In the genomic region with DNA sequence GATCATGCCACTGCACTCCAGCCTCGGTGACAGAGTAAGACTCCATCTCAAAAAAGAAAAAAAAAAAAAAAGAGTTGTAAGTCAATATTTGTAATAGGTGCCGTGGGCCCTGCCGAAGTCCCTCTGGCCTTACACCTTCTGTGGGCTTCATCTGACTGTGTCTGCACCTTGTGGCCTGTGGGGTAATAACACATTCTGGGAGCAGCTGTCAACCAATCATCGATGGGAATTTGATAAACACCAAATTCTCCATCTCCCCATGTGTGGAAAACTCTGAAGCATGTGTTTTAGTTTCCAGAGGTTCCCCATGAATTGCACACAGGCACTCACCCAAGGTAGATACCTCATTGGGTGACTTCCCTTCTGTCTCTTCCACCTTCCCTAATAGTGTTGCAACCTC, we compare ENCODE assay signal across 19 cellular contexts. TPM values are rescaled to one million over a fixed set of nuclear protein-coding genes. Genes with fewer than 3 reads are reported as not detected.
A peak's percentile ranks its signal among the peaks of the same experiment; 100 is the strongest.
DNase-seq lines count a peak whose midpoint lies in the region; ATAC-seq, FAIRE-seq and TF ChIP-seq lines count a peak whose summit lies in the region.
"Had no signal": no experiment of that assay in that cellular context is flagged by ENCODE, and none has a peak within 500 bp of the region (broad histone marks: within the 10 kb centered on the region; RNA-seq: fewer than 3 reads in every experiment).

No MANE protein-coding gene starts in this region.

- H3K27ac ChIP-seq in breast epithelium: no peak overlapping the region
- no peak overlapping the region for H3K27ac ChIP-seq in body of pancreas
- H3K27ac ChIP-seq in upper lobe of right lung: no peak overlapping the region

- TF ChIP-seq POLR2A in GM12891 (IDR thresholded peaks at IDR 0.05; ENCODE audit: low read depth, low read length): 0 out of 2 replicates have a peak, but pooled peaks have one; percentile 27
- no peak for TF ChIP-seq POLR2A in breast epithelium (IDR thresholded peaks at IDR 0.05)
- TF ChIP-seq POLR2A in body of pancreas (IDR thresholded peaks at IDR 0.05): no peak

- H3K4me3 ChIP-seq in BE2C (ENCODE audit: low read depth, low read length) (no peak overlapping the region), breast epithelium (no peak overlapping the region), body of pancreas (no peak overlapping the region), upper lobe of right lung (no peak overlapping the region)

- TF ChIP-seq CTCF in BE2C (IDR thresholded peaks at IDR 0.05; ENCODE audit: low read depth, low read length) (peak; percentile 8; the same call in 1 of the 2 replicates), breast epithelium (IDR thresholded peaks at IDR 0.05) (no peak), body of pancreas (IDR thresholded peaks at IDR 0.05) (no peak), upper lobe of right lung (IDR thresholded peaks at IDR 0.05) (no peak)

- DNase-seq in BE2C (no peak), GM12891 (ENCODE audit: insufficient read length, low spot score) (no peak), RKO (ENCODE audit: low spot score) (peak; percentile 43), breast epithelium (ENCODE audit: low spot score in 2 of 2) (no peak), body of pancreas (no peak), upper lobe of right lung (no peak)
- DNase-seq: activated CD4-positive, alpha-beta T cell treated with anti-CD3 and anti-CD28 coated beads for 4 hours; activated CD8-positive, alpha-beta memory T cell treated with anti-CD3 and anti-CD28 coated beads, Interleukin-2, amount 50 U/mL, for 48 hours; activated naive CD4-positive, alpha-beta T cell treated with anti-CD3 and anti-CD28 coated beads for 36 hours; COR-L47; left ventricle myocardium superior; NCI-H1694 treated with DMSO at 0.1 percent for 48 hours; occipital lobe; right cardiac atrium had no signal

- intact Hi-C loops in breast epithelium (cut with DNase I; ENCODE audit: low total_unique reads) (no loop called here), body of pancreas (cut with DNase I) (no loop called here), upper lobe of right lung (cut with DNase I) (no loop called here)

- no peak for FAIRE-seq in GM12891 (lab: Jason Lieb, UNC)
- FAIRE-seq: astrocyte, frontal cortex, G401.6 had no signal

- ATAC-seq in esophagus mucosa (peak; percentile 23), GM19395 (IDR thresholded peaks at IDR 0.05; ENCODE audit: unreplicated experiment) (no peak), body of pancreas (no peak), upper lobe of right lung (no peak)
- ATAC-seq: left ventricle myocardium superior, right cardiac atrium had no signal

- H3K9me3 ChIP-seq in BE2C (peaks cover 10% of the 10 kb centered on the region), breast epithelium (peaks cover 16 to 19% of the 10 kb centered on the region in 2 donors), body of pancreas (peaks cover 0 to 15% (median 5%) of the 10 kb centered on the region in 3 donors), upper lobe of right lung (peaks cover 4% of the 10 kb centered on the region)

- WGBS in body of pancreas, 2 donors: 70 to 81% methylated on average over 4 of the region's 4 CpGs

- H3K27me3 ChIP-seq in BE2C (no peaks in the 10 kb centered on the region), breast epithelium (no peaks in the 10 kb centered on the region), body of pancreas (no peaks in the 10 kb centered on the region), upper lobe of right lung (no peaks in the 10 kb centered on the region)

- peaks cover 19% of the 10 kb centered on the region for H3K36me3 ChIP-seq in BE2C
- peaks cover 15% of the 10 kb centered on the region for H3K36me3 ChIP-seq in breast epithelium
- peaks cover 10 to 15% of the 10 kb centered on the region in 2 donors for H3K36me3 ChIP-seq in body of pancreas (replicated peaks in 1 of 2; ENCODE audit: insufficient read depth in 1 of 2, low read depth in 2 of 2)
- peaks cover 40% of the 10 kb centered on the region for H3K36me3 ChIP-seq in upper lobe of right lung

- H3K4me1 ChIP-seq in BE2C (no peaks in the 10 kb centered on the region), breast epithelium (no peaks in the 10 kb centered on the region), body of pancreas (no peaks in the 10 kb centered on the region), upper lobe of right lung (no peaks in the 10 kb centered on the region)

TF ChIP-seq in GM12891, 5 proteins besides CTCF, POLR2A, EP300 and RAD21:
- TF ChIP-seq POLR2AphosphoS5 (IDR thresholded peaks at IDR 0.05; ENCODE audit: low read depth, low read length) (0 out of 2 replicates have a peak, but pooled peaks have one; percentile 32), TAF1 (IDR thresholded peaks at IDR 0.05; ENCODE audit: low read depth, low read length) (no peak)

RNA-seq across cellular contexts. Expression of a gene that starts 10.8 kb away (rescaled TPM):
- polyA plus RNA-seq in BE2C (2012; ENCODE audit: insufficient read depth, insufficient read length, low read depth): 35.2 TPM
- 22.7 TPM for polyA plus RNA-seq in GM12891 (2012; ENCODE audit: low read depth, missing spikeins)
- 15.4 TPM for total RNA-seq in esophagus mucosa
- total RNA-seq in breast epithelium: 10 to 100 TPM; 42.2 to 58.7 (median 58.3) TPM
- 10 to 100 TPM; 18.7 to 21.4 TPM for total RNA-seq in body of pancreas
- 34.5 TPM for total RNA-seq in upper lobe of right lung

RNA-seq across cellular contexts. Expression of a gene that starts 15.2 kb away (rescaled TPM):
- polyA plus RNA-seq in BE2C (2012; ENCODE audit: insufficient read depth, insufficient read length, low read depth): 21.0 TPM
- polyA plus RNA-seq in GM12891 (2012; ENCODE audit: low read depth, missing spikeins): 4.2 TPM
- total RNA-seq in esophagus mucosa (3.3 TPM), breast epithelium (10 to 100 TPM in 1 of 3 donors, 1 to 10 TPM in 2; 7.5 to 11.0 (median 8.0) TPM), body of pancreas (1 to 10 TPM; 3.3 to 4.7 TPM), upper lobe of right lung (7.4 TPM)

RNA-seq across cellular contexts. Expression of a gene that starts 16.5 kb away (rescaled TPM):
- polyA plus RNA-seq in BE2C (2012; ENCODE audit: insufficient read depth, insufficient read length, low read depth): 5.5 TPM
- 22.0 TPM for polyA plus RNA-seq in GM12891 (2012; ENCODE audit: low read depth, missing spikeins)
- 4.2 TPM for total RNA-seq in esophagus mucosa
- 10 to 100 TPM in 1 of 3 donors, 1 to 10 TPM in 2; 4.6 to 12.3 (median 8.5) TPM for total RNA-seq in breast epithelium
- total RNA-seq in body of pancreas: 10 to 100 TPM in 1 of 2 donors, 1 to 10 TPM in 1; 5.4 to 22.7 TPM
- 9.6 TPM for total RNA-seq in upper lobe of right lung

RNA-seq across cellular contexts. Expression of a gene that starts 23.3 kb away (rescaled TPM):
- polyA plus RNA-seq in BE2C (2012; ENCODE audit: insufficient read depth, insufficient read length, low read depth): 733 TPM
- polyA plus RNA-seq in GM12891 (2012; ENCODE audit: low read depth, missing spikeins): 1,333 TPM
- total RNA-seq in esophagus mucosa: 409 TPM
- 100 to 1,000 TPM; 741 to 814 (median 754) TPM for total RNA-seq in breast epithelium
- 100 to 1,000 TPM in 1 of 2 donors, 10 to 100 TPM in 1; 98.6 to 259 TPM for total RNA-seq in body of pancreas
- total RNA-seq in upper lobe of right lung: 231 TPM

RNA-seq across cellular contexts. Expression of a gene that starts 50.5 kb away (rescaled TPM):
- polyA plus RNA-seq in BE2C (2012; ENCODE audit: insufficient read depth, insufficient read length, low read depth): 133 TPM
- polyA plus RNA-seq in GM12891 (2012; ENCODE audit: low read depth, missing spikeins): 37.3 TPM
- total RNA-seq in esophagus mucosa (23.8 TPM), breast epithelium (10 to 100 TPM; 32.8 to 40.6 (median 32.9) TPM), body of pancreas (10 to 100 TPM; 24.4 to 31.1 TPM), upper lobe of right lung (26.9 TPM)
